Comparison of ENCODE assay signal across 21 cellular contexts in genomic region chr1:26291939-26292338, GRCh38. TPM values are rescaled to one million over a fixed set of nuclear protein-coding genes. Genes with fewer than 3 reads are reported as not detected.
DNase-seq lines count a peak whose midpoint lies in the region; ATAC-seq and TF ChIP-seq lines count a peak whose summit lies in the region.
"Had no signal": no experiment of that assay in that cellular context is flagged by ENCODE, and none has a peak within 500 bp of the region (broad histone marks: within the 10 kb centered on the region; RNA-seq: fewer than 3 reads in every experiment).

No MANE protein-coding gene starts in this region.

- no peak overlapping the region for H3K4me3 ChIP-seq in BLaER1 treated with 17β-estradiol and CSF1 and Interleukin-3, amounts not matched to agents 10 nM and 100 nM
- no peak overlapping the region for H3K4me3 ChIP-seq in DND-41 (ENCODE audit: low read depth in 1 of 2, low read length in 2 of 2)
- H3K4me3 ChIP-seq in naive thymus-derived CD4-positive, alpha-beta T cell (ENCODE audit: low read length), result no peak overlapping the region
- H3K4me3 ChIP-seq: gastrocnemius medialis, lung, PC-9, testis had no signal

- H3K9ac ChIP-seq in BLaER1 treated with 17β-estradiol and CSF1 and Interleukin-3, amounts not matched to agents 10 nM and 100 nM, result peak overlapping the region; percentile 78 to 99 (median 97); a peak in 20 of 22 replicates
- H3K9ac ChIP-seq in DND-41 (ENCODE audit: low read depth, low read length), result no peak overlapping the region

- no peaks in the 10 kb centered on the region for H3K27me3 ChIP-seq in BLaER1 treated with 17β-estradiol and CSF1 and Interleukin-3, amounts not matched to agents 10 nM and 100 nM
- no peaks in the 10 kb centered on the region for H3K27me3 ChIP-seq in DND-41 (ENCODE audit: insufficient read depth, low read length, poor library complexity)
- H3K27me3 ChIP-seq in naive thymus-derived CD4-positive, alpha-beta T cell (ENCODE audit: control insufficient read depth in 2 of 2, insufficient read depth in 2 of 2, low read length in 2 of 2), result no peaks in the 10 kb centered on the region
- H3K27me3 ChIP-seq: gastrocnemius medialis, testis had no signal

- no peaks in the 10 kb centered on the region for H4K20me1 ChIP-seq in BLaER1 treated with 17β-estradiol and CSF1 and Interleukin-3, amounts not matched to agents 10 nM and 100 nM
- no peaks in the 10 kb centered on the region for H4K20me1 ChIP-seq in DND-41 (ENCODE audit: insufficient read depth, low read length)

- intact Hi-C loops in activated T-helper 1 cell treated with anti-CD3 and anti-CD28 coated beads, Interleukin-12 subunit alpha, Interleukin-12 subunit beta, Interleukin-2, Interleukin-4 antibody, amounts not matched to agents 30 ng/mL and 10 ng/mL and 1 ng/mL, durations not matched to agents 14 hours and 24 hours and 36 hours (cut with micrococcal nuclease), result no loop called here
- intact Hi-C loops in naive thymus-derived CD4-positive, alpha-beta T cell (cut with micrococcal nuclease), result no loop called here

- TF ChIP-seq CTCF in DND-41 (IDR thresholded peaks at IDR 0.05; ENCODE audit: borderline replicate concordance, extremely low read depth, low read length, poor library complexity, severe bottlenecking) (no peak), omental fat pad (IDR thresholded peaks at IDR 0.05) (no peak)

- H3K4me2 ChIP-seq in BLaER1 treated with 17β-estradiol and CSF1 and Interleukin-3, amounts not matched to agents 10 nM and 100 nM, result peak overlapping the region; percentile 94 to 100 (median 98)
- no peak overlapping the region for H3K4me2 ChIP-seq in DND-41 (ENCODE audit: insufficient read depth, low read length)
- H3K4me2 ChIP-seq: PC-9 had no signal

- no peak overlapping the region for H2AFZ ChIP-seq in DND-41 (ENCODE audit: low read depth, low read length)
- H2AFZ ChIP-seq: PC-9 had no signal

- no peaks in the 10 kb centered on the region for H3K79me2 ChIP-seq in DND-41 (ENCODE audit: insufficient read depth, low read length)

- H3K27me3 Mint-ChIP-seq in activated T-helper 1 cell treated with anti-CD3 and anti-CD28 coated beads, Interleukin-12 subunit alpha, Interleukin-12 subunit beta, Interleukin-2, Interleukin-4 antibody, amounts not matched to agents 30 ng/mL and 10 ng/mL and 1 ng/mL, durations not matched to agents 14 hours and 24 hours and 36 hours (ENCODE audit: insufficient read depth), result no peaks in the 10 kb centered on the region
- H3K27me3 Mint-ChIP-seq in naive thymus-derived CD4-positive, alpha-beta T cell, result no peaks in the 10 kb centered on the region

- H3K9me3 ChIP-seq in BLaER1 treated with 17β-estradiol and CSF1 and Interleukin-3, amounts not matched to agents 10 nM and 100 nM (replicated peaks in 1 of 11), result no peaks in the 10 kb centered on the region
- no peaks in the 10 kb centered on the region for H3K9me3 ChIP-seq in DND-41 (ENCODE audit: insufficient read depth, low read length, severe bottlenecking)
- no peaks in the 10 kb centered on the region for H3K9me3 ChIP-seq in naive thymus-derived CD4-positive, alpha-beta T cell (ENCODE audit: control insufficient read depth in 2 of 3, low read length in 3 of 3)
- H3K9me3 ChIP-seq: gastrocnemius medialis, testis had no signal

- peaks cover 0 to 35% (median 14%) of the 10 kb centered on the region in 11 experiments; a peak in 13 of 22 replicates for H3K36me3 ChIP-seq in BLaER1 treated with 17β-estradiol and CSF1 and Interleukin-3, amounts not matched to agents 10 nM and 100 nM
- H3K36me3 ChIP-seq in DND-41 (ENCODE audit: insufficient read depth, low read length), result no peaks in the 10 kb centered on the region
- peaks cover 0 to 13% (median 0%) of the 10 kb centered on the region in 3 experiments for H3K36me3 ChIP-seq in naive thymus-derived CD4-positive, alpha-beta T cell (ENCODE audit: control insufficient read depth in 2 of 3, insufficient read depth in 3 of 3, low read length in 3 of 3)
- H3K36me3 ChIP-seq: gastrocnemius medialis, WERI-Rb-1 had no signal

- CTCF ChIA-PET in naive thymus-derived CD4-positive, alpha-beta T cell (lab: Charles Lee), result no interaction called here

- no peak overlapping the region for H3K4me3 Mint-ChIP-seq in activated T-helper 1 cell treated with anti-CD3 and anti-CD28 coated beads, Interleukin-12 subunit alpha, Interleukin-12 subunit beta, Interleukin-2, Interleukin-4 antibody, amounts not matched to agents 30 ng/mL and 10 ng/mL and 1 ng/mL, durations not matched to agents 14 hours and 24 hours and 36 hours
- H3K4me3 Mint-ChIP-seq in naive thymus-derived CD4-positive, alpha-beta T cell, result peak overlapping the region in 7 of 10 donors; percentile 17 to 81 (median 58)

- DNase-seq in DND-41 (no peak), omental fat pad (ENCODE audit: low spot score) (no peak), SHP77 treated with DMSO at 0.1 percent for 48 hours (lab: John Stamatoyannopoulos, UW) (no peak)
- no peak for DNase-seq in activated T-helper 1 cell treated with anti-CD3 and anti-CD28 coated beads, Interleukin-12 subunit alpha, Interleukin-12 subunit beta, Interleukin-2, Interleukin-4 antibody, amounts not matched to agents 30 ng/mL and 10 ng/mL and 1 ng/mL, durations not matched to agents 14 hours and 24 hours and 36 hours (ENCODE audit: low spot score)
- DNase-seq in naive thymus-derived CD4-positive, alpha-beta T cell, result no peak
- DNase-seq: aorta, DMS53, gastrocnemius medialis, MM.1S, NCI-H2081, NCI-H524 treated with DMSO at 0.1 percent for 48 hours, PC-9, testis, WERI-Rb-1 had no signal

- peaks cover 62 to 80% (median 68%) of the 10 kb centered on the region in 10 experiments for H3K4me1 ChIP-seq in BLaER1 treated with 17β-estradiol and CSF1 and Interleukin-3, amounts not matched to agents 10 nM and 100 nM
- H3K4me1 ChIP-seq in DND-41 (ENCODE audit: insufficient read depth, low read length), result peaks cover 52% of the 10 kb centered on the region
- H3K4me1 ChIP-seq in naive thymus-derived CD4-positive, alpha-beta T cell (ENCODE audit: control insufficient read depth in 2 of 2, insufficient read depth in 2 of 2, low read length in 2 of 2), result peaks cover 54 to 65% of the 10 kb centered on the region in 2 donors
- H3K4me1 ChIP-seq: testis had no signal

- peaks cover 50% of the 10 kb centered on the region for H3K4me1 Mint-ChIP-seq in activated T-helper 1 cell treated with anti-CD3 and anti-CD28 coated beads, Interleukin-12 subunit alpha, Interleukin-12 subunit beta, Interleukin-2, Interleukin-4 antibody, amounts not matched to agents 30 ng/mL and 10 ng/mL and 1 ng/mL, durations not matched to agents 14 hours and 24 hours and 36 hours (ENCODE audit: low read depth)
- H3K4me1 Mint-ChIP-seq in naive thymus-derived CD4-positive, alpha-beta T cell, result peaks cover 43 to 86% (median 71%) of the 10 kb centered on the region in 7 donors

- peaks cover 5% of the 10 kb centered on the region for H3K36me3 Mint-ChIP-seq in activated T-helper 1 cell treated with anti-CD3 and anti-CD28 coated beads, Interleukin-12 subunit alpha, Interleukin-12 subunit beta, Interleukin-2, Interleukin-4 antibody, amounts not matched to agents 30 ng/mL and 10 ng/mL and 1 ng/mL, durations not matched to agents 14 hours and 24 hours and 36 hours (ENCODE audit: low read depth)
- H3K36me3 Mint-ChIP-seq in naive thymus-derived CD4-positive, alpha-beta T cell, result peaks cover 0 to 25% (median 3%) of the 10 kb centered on the region in 5 donors

- POLR2A ChIA-PET in naive thymus-derived CD4-positive, alpha-beta T cell (lab: Charles Lee), result interaction anchor here (10.1 to 26.8 kb wide), 2 partner anchors 13 to 22 kb away, joined by 109 to 1967 read pairs; partner anchors contain the start of genes CD52, SH3BGRL3 and UBXN11

- H3K27ac Mint-ChIP-seq in activated T-helper 1 cell treated with anti-CD3 and anti-CD28 coated beads, Interleukin-12 subunit alpha, Interleukin-12 subunit beta, Interleukin-2, Interleukin-4 antibody, amounts not matched to agents 30 ng/mL and 10 ng/mL and 1 ng/mL, durations not matched to agents 14 hours and 24 hours and 36 hours, result peak overlapping the region; percentile 83
- peak overlapping the region; percentile 85 to 99 (median 96) for H3K27ac Mint-ChIP-seq in naive thymus-derived CD4-positive, alpha-beta T cell

- no peaks in the 10 kb centered on the region for H3K9me3 Mint-ChIP-seq in activated T-helper 1 cell treated with anti-CD3 and anti-CD28 coated beads, Interleukin-12 subunit alpha, Interleukin-12 subunit beta, Interleukin-2, Interleukin-4 antibody, amounts not matched to agents 30 ng/mL and 10 ng/mL and 1 ng/mL, durations not matched to agents 14 hours and 24 hours and 36 hours
- no peaks in the 10 kb centered on the region for H3K9me3 Mint-ChIP-seq in naive thymus-derived CD4-positive, alpha-beta T cell

- H3K27ac ChIP-seq in BLaER1 treated with 17β-estradiol and CSF1 and Interleukin-3, amounts not matched to agents 10 nM and 100 nM, result peak overlapping the region; percentile 90 to 99 (median 95); a peak in 21 of 22 replicates
- 0 out of 2 replicates have a peak overlapping the region, but pooled peaks have one; percentile 93 for H3K27ac ChIP-seq in DND-41 (ENCODE audit: low read length)
- H3K27ac ChIP-seq in naive thymus-derived CD4-positive, alpha-beta T cell (ENCODE audit: low read depth, low read length), result peak overlapping the region; percentile 86
- H3K27ac ChIP-seq: PC-9, testis had no signal

- ATAC-seq in DND-41 (ENCODE audit: insufficient read depth, low read depth), result no peak
- no peak for ATAC-seq in naive thymus-derived CD4-positive, alpha-beta T cell
- ATAC-seq in GM21367 (IDR thresholded peaks at IDR 0.05; ENCODE audit: unreplicated experiment), result no peak
- ATAC-seq in omental fat pad (ENCODE audit: low FRiP score), result no peak
- no peak for ATAC-seq in GM18861 (IDR thresholded peaks at IDR 0.05; ENCODE audit: unreplicated experiment)
- ATAC-seq: gastrocnemius medialis, SK-N-SH treated with all-trans-retinoic acid at 6 μM for 48 hours had no signal

RNA-seq across cellular contexts. Expression of gene SH3BGRL3, which starts 12.1 kb away (rescaled TPM):
- total RNA-seq in activated T-helper 1 cell treated with anti-CD3 and anti-CD28 coated beads, Interleukin-12 subunit alpha, Interleukin-12 subunit beta, Interleukin-2, Interleukin-4 antibody, amounts not matched to agents 30 ng/mL and 10 ng/mL and 1 ng/mL, durations not matched to agents 14 hours and 24 hours and 36 hours, result 551 and 575 TPM in 2 replicates
- 100 to 1,000 TPM; 156 to 636 (median 224) TPM for total RNA-seq in naive thymus-derived CD4-positive, alpha-beta T cell
- 100 to 1,000 TPM; 569 to 630 TPM for polyA plus RNA-seq in naive thymus-derived CD4-positive, alpha-beta T cell
- 100 to 1,000 TPM in 1 of 4 donors, 10 to 100 TPM in 3; 42.4 to 124 (median 82.4) TPM for total RNA-seq in omental fat pad

RNA-seq across cellular contexts. Expression of gene UBXN11, which starts 14.5 kb away (rescaled TPM):
- 14.8 and 22.1 TPM in 2 replicates for total RNA-seq in activated T-helper 1 cell treated with anti-CD3 and anti-CD28 coated beads, Interleukin-12 subunit alpha, Interleukin-12 subunit beta, Interleukin-2, Interleukin-4 antibody, amounts not matched to agents 30 ng/mL and 10 ng/mL and 1 ng/mL, durations not matched to agents 14 hours and 24 hours and 36 hours
- 100 to 1,000 TPM in 3 of 5 experiments, 10 to 100 TPM in 2; 35.7 to 131 (median 124) TPM for total RNA-seq in naive thymus-derived CD4-positive, alpha-beta T cell
- 10 to 100 TPM; 10.5 to 13.6 TPM for polyA plus RNA-seq in naive thymus-derived CD4-positive, alpha-beta T cell
- 10 to 100 TPM; 12.2 to 23.8 (median 17.7) TPM for total RNA-seq in omental fat pad

RNA-seq across cellular contexts. Expression of gene CD52, which starts 25.8 kb away (rescaled TPM):
- total RNA-seq in activated T-helper 1 cell treated with anti-CD3 and anti-CD28 coated beads, Interleukin-12 subunit alpha, Interleukin-12 subunit beta, Interleukin-2, Interleukin-4 antibody, amounts not matched to agents 30 ng/mL and 10 ng/mL and 1 ng/mL, durations not matched to agents 14 hours and 24 hours and 36 hours, result 394 and 411 TPM in 2 replicates
- 1,000 to 10,000 TPM in 3 of 5 experiments, 100 to 1,000 TPM in 2; 719 to 1,390 (median 1,130) TPM for total RNA-seq in naive thymus-derived CD4-positive, alpha-beta T cell
- polyA plus RNA-seq in naive thymus-derived CD4-positive, alpha-beta T cell, result 1,000 to 10,000 TPM; 7,628 to 8,133 TPM
- total RNA-seq in omental fat pad, result 100 to 1,000 TPM in 1 of 4 donors, 10 to 100 TPM in 1, 1 to 10 TPM in 1, not detected in 1; 4.3 to 227 (median 13.2) TPM
- total RNA-seq: chondrocyte had no signal
- polyA plus RNA-seq: neural cell had no signal

RNA-seq across cellular contexts. Expression of gene CEP85, which starts 57.9 kb away (rescaled TPM):
- 37.0 and 37.1 TPM in 2 replicates for total RNA-seq in activated T-helper 1 cell treated with anti-CD3 and anti-CD28 coated beads, Interleukin-12 subunit alpha, Interleukin-12 subunit beta, Interleukin-2, Interleukin-4 antibody, amounts not matched to agents 30 ng/mL and 10 ng/mL and 1 ng/mL, durations not matched to agents 14 hours and 24 hours and 36 hours
- total RNA-seq in naive thymus-derived CD4-positive, alpha-beta T cell, result 10 to 100 TPM; 12.1 to 34.8 (median 20.7) TPM
- polyA plus RNA-seq in naive thymus-derived CD4-positive, alpha-beta T cell, result 10 to 100 TPM in 1 of 2 donors, 1 to 10 TPM in 1; 5.4 to 12.1 TPM
- total RNA-seq in omental fat pad, result 1 to 10 TPM; 4.3 to 6.1 (median 5.3) TPM
